Comparison of ENCODE assay signal across 12 cellular contexts in the genomic region with DNA sequence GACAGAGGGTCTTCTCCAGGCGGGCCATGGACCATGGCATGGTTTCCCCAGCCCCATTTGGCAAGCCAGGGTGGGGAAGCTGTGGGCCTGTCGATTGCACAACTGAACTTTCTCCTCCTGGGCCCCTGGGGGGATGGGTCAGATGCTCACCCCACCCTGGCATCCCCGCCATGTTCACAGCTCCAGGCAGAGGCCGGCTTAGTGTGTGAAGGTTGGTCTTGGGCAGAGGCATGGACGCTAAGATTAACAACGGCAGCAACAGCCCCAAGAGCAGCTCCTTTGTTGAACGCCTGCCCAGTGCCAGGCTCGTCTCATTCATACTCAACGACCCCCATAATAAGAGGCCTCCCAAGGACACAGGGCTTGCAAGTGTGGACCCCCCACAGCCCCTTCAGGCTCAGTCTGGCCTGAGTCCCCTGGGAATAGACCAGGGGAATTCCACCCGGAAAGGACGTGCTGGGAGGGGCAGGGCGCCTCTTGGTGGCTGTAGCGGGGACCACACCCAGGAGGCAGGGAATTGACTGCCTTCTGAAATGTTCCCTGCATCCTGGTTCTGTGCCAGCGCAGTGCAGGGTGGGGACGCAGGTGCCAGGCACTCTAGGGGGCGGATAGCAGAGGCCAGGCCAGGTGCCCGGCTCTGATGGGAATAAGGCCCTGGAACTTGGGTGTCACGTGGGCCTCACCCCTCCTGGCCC. TPM values are rescaled to one million over a fixed set of nuclear protein-coding genes. Genes with fewer than 3 reads are reported as not detected.
DNase-seq lines count a peak whose midpoint lies in the region; TF ChIP-seq lines count a peak whose summit lies in the region.
"Had no signal": no experiment of that assay in that cellular context is flagged by ENCODE, and none has a peak within 500 bp of the region (broad histone marks: within the 10 kb centered on the region; RNA-seq: fewer than 3 reads in every experiment).

No MANE protein-coding gene starts in this region.

- H3K27me3 ChIP-seq in MM.1S (replicated peaks; ENCODE audit: insufficient read depth, low read length) (no peaks in the 10 kb centered on the region), trophoblast cell (ENCODE audit: insufficient read depth, low read length) (no peaks in the 10 kb centered on the region)

- H3K79me1 ChIP-seq in trophoblast cell (ENCODE audit: low read length): no peaks in the 10 kb centered on the region

- H2BK120ac ChIP-seq in trophoblast cell (ENCODE audit: insufficient read depth, low read length, poor library complexity): no peak overlapping the region

- H4K20me1 ChIP-seq in MM.1S (ENCODE audit: insufficient read depth, low read length): no peaks in the 10 kb centered on the region

- no peak overlapping the region for H3K18ac ChIP-seq in trophoblast cell (ENCODE audit: low read length)

- no peak overlapping the region for H2AFZ ChIP-seq in MM.1S (ENCODE audit: low read length)
- no peak overlapping the region for H2AFZ ChIP-seq in trophoblast cell (ENCODE audit: insufficient read depth, low read length, poor library complexity)

- H3K9me3 ChIP-seq in MM.1S (replicated peaks; ENCODE audit: insufficient read depth, low read length) (no peaks in the 10 kb centered on the region), trophoblast cell (ENCODE audit: insufficient read depth, low read depth, low read length) (peaks cover 1% of the 10 kb centered on the region)

- no peak overlapping the region for H4K91ac ChIP-seq in trophoblast cell (ENCODE audit: low read depth, low read length)

- TF ChIP-seq CTCF in MM.1S (IDR thresholded peaks at IDR 0.05; ENCODE audit: low read length) (peak; percentile 21), epithelial cell of proximal tubule (conservative IDR thresholded peaks at IDR 0.05; ENCODE audit: low read depth, low read length) (peak; percentile 39), retinal pigment epithelial cell (conservative IDR thresholded peaks at IDR 0.05; ENCODE audit: low read depth, low read length) (peak; percentile 63)

- no peak overlapping the region for H3K9ac ChIP-seq in MM.1S (ENCODE audit: low read length)
- H3K9ac ChIP-seq in trophoblast cell (ENCODE audit: low read length): no peak overlapping the region

- no peak overlapping the region for H3K4ac ChIP-seq in trophoblast cell (ENCODE audit: low read depth, low read length)

- WGBS in trophoblast cell (ENCODE audit: extremely low coverage, insufficient coverage, insufficient read length): no CpG with 5 or more reads among the region's 18 CpGs

- no peak overlapping the region for H2AK5ac ChIP-seq in trophoblast cell (ENCODE audit: low read length)

- H4K12ac ChIP-seq in trophoblast cell (ENCODE audit: low read depth, low read length): no peak overlapping the region

- H3K4me3 ChIP-seq in MM.1S (ENCODE audit: low read length) (no peak overlapping the region), epithelial cell of proximal tubule (ENCODE audit: low read depth, low read length) (no peak overlapping the region), retinal pigment epithelial cell (ENCODE audit: low read length) (no peak overlapping the region), trophoblast cell (ENCODE audit: low read depth, low read length) (no peak overlapping the region)
- H3K4me3 ChIP-seq: coronary artery, SK-N-MC had no signal

- no peak overlapping the region for H3K4me2 ChIP-seq in MM.1S (ENCODE audit: low read depth, low read length)
- H3K4me2 ChIP-seq in trophoblast cell (ENCODE audit: low read length): no peak overlapping the region

- no peak overlapping the region for H2BK5ac ChIP-seq in trophoblast cell (ENCODE audit: low read depth, low read length, poor library complexity)

- no peak overlapping the region for H3K14ac ChIP-seq in trophoblast cell (ENCODE audit: low read length)

- no peak overlapping the region for H3K23ac ChIP-seq in trophoblast cell (ENCODE audit: low read length)

- H3K79me2 ChIP-seq in MM.1S (ENCODE audit: low read length) (no peaks in the 10 kb centered on the region), trophoblast cell (ENCODE audit: control insufficient read depth, insufficient read depth, low read length, poor library complexity) (no peaks in the 10 kb centered on the region)

- H3K36me3 ChIP-seq in MM.1S (replicated peaks; ENCODE audit: insufficient read depth, low read length) (no peaks in the 10 kb centered on the region), trophoblast cell (ENCODE audit: control insufficient read depth in 1 of 2, insufficient read depth in 2 of 2, low read length in 2 of 2) (no peaks in the 10 kb centered on the region)

- DNase-seq in DMS 273 (lab: John Stamatoyannopoulos, UW; ENCODE audit: unreplicated experiment): peak; percentile 42
- DNase-seq in DMS 273 treated with DMSO at 0.1 percent for 48 hours (lab: John Stamatoyannopoulos, UW): no peak
- DNase-seq in MM.1S: no peak
- DNase-seq in epithelial cell of proximal tubule (ENCODE audit: low read depth): no peak
- DNase-seq in retinal pigment epithelial cell (ENCODE audit: low read depth): no peak
- DNase-seq in activated T-cell treated with anti-CD3 and anti-CD28 coated beads, Interleukin-2, amount 50 U/mL, for 48 hours: no peak
- no peak for DNase-seq in trophoblast cell
- DNase-seq in cerebellar nuclear complex (lab: John Stamatoyannopoulos, UW): no peak
- DNase-seq: activated CD8-positive, alpha-beta memory T cell treated with anti-CD3 and anti-CD28 coated beads, Interleukin-2, amount 50 U/mL, for 48 hours; stimulated activated naive CD8-positive, alpha-beta T cell treated with anti-CD3 and anti-CD28 coated beads, Interleukin-15, amount 100 ng/mL, for 72 hours had no signal

- H3K4me1 ChIP-seq in MM.1S (ENCODE audit: low read length): no peaks in the 10 kb centered on the region
- no peaks in the 10 kb centered on the region for H3K4me1 ChIP-seq in trophoblast cell (ENCODE audit: control insufficient read depth in 1 of 2, insufficient read depth in 2 of 2, low read length in 2 of 2)

- no peak overlapping the region for H4K8ac ChIP-seq in trophoblast cell (ENCODE audit: low read depth, low read length)

- no peak overlapping the region for H3K27ac ChIP-seq in MM.1S (ENCODE audit: low read length)
- H3K27ac ChIP-seq in trophoblast cell (ENCODE audit: low read depth, low read length): no peak overlapping the region
- H3K27ac ChIP-seq: SK-N-MC had no signal

- no peaks in the 10 kb centered on the region for H3F3A ChIP-seq in MM.1S (ENCODE audit: insufficient read depth, low read length)

- no peaks in the 10 kb centered on the region for H3K9me2 ChIP-seq in MM.1S (replicated peaks; ENCODE audit: insufficient read depth, low read length)

- no peak overlapping the region for H2BK12ac ChIP-seq in trophoblast cell (ENCODE audit: low read length)

RNA-seq across cellular contexts. Expression of gene TSPO, which starts 8.3 kb away (rescaled TPM):
- total RNA-seq in epithelial cell of proximal tubule: 524 and 536 TPM in 2 replicates
- polyA plus RNA-seq in trophoblast cell (2013): 21.6 and 23.0 TPM in 2 replicates

RNA-seq across cellular contexts. Expression of gene MCAT, which starts 16.4 kb away (rescaled TPM):
- 31.9 and 45.4 TPM in 2 replicates for total RNA-seq in epithelial cell of proximal tubule
- 10.1 and 11.0 TPM in 2 replicates for polyA plus RNA-seq in trophoblast cell (2013)

RNA-seq across cellular contexts. Expression of gene TTLL12, which starts 27.3 kb away (rescaled TPM):
- total RNA-seq in epithelial cell of proximal tubule: 91.8 and 104 TPM in 2 replicates
- polyA plus RNA-seq in trophoblast cell (2013): 20.0 and 21.1 TPM in 2 replicates

RNA-seq across cellular contexts. Expression of gene BIK, which starts 49.1 kb away (rescaled TPM):
- 12.4 and 18.3 TPM in 2 replicates for total RNA-seq in epithelial cell of proximal tubule
- 2.7 and 3.0 TPM in 2 replicates for polyA plus RNA-seq in trophoblast cell (2013)
